ENCODE assay signal across 1 cellular context in the genomic region with DNA sequence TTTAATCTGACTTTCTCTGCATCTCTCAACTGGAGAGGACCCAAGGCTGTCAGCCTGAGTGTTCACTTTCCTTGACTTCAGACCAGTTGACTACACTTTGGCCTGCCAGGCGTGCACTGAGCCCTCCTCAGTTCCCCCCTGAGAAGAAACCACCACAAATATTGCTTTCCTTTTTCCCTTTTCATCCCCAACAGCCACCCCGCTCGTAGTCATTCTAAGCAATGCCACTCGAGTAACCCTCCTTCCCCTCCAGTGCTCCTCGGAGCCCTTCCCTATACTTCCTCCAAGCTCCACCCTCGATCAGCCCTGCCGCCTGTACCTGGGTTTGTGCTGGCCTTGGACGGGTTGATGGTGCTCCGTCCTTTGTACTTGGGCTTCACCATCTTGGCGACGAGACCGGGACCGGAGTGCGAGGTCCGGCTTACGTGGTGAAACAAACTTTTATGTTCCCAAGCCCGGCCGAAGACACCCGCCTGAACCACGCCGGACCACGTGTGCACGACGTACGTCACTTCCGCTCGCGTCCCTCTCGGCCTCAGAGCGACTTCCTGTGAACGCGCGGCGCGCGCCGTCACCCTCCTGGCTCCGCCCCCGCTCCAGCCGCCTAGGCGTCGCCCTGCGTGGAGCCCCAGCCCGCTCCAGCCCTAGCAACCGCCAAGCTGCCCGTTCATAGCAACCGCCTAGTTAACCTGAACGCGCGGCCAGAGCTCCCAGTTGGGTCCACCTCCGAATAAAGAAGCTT.
TF ChIP-seq lines count a peak whose summit lies in the region.

A gene (minus strand): TSS at position 498 of the 742 bp plus-strand sequence. CDS start 115 bp downstream, at position 383.

TF ChIP-seq in HepG2, 621 proteins besides CTCF, POLR2A, EP300 and RAD21 (continued from another document and continues in another):
- TF ChIP-seq, protein P1, sequence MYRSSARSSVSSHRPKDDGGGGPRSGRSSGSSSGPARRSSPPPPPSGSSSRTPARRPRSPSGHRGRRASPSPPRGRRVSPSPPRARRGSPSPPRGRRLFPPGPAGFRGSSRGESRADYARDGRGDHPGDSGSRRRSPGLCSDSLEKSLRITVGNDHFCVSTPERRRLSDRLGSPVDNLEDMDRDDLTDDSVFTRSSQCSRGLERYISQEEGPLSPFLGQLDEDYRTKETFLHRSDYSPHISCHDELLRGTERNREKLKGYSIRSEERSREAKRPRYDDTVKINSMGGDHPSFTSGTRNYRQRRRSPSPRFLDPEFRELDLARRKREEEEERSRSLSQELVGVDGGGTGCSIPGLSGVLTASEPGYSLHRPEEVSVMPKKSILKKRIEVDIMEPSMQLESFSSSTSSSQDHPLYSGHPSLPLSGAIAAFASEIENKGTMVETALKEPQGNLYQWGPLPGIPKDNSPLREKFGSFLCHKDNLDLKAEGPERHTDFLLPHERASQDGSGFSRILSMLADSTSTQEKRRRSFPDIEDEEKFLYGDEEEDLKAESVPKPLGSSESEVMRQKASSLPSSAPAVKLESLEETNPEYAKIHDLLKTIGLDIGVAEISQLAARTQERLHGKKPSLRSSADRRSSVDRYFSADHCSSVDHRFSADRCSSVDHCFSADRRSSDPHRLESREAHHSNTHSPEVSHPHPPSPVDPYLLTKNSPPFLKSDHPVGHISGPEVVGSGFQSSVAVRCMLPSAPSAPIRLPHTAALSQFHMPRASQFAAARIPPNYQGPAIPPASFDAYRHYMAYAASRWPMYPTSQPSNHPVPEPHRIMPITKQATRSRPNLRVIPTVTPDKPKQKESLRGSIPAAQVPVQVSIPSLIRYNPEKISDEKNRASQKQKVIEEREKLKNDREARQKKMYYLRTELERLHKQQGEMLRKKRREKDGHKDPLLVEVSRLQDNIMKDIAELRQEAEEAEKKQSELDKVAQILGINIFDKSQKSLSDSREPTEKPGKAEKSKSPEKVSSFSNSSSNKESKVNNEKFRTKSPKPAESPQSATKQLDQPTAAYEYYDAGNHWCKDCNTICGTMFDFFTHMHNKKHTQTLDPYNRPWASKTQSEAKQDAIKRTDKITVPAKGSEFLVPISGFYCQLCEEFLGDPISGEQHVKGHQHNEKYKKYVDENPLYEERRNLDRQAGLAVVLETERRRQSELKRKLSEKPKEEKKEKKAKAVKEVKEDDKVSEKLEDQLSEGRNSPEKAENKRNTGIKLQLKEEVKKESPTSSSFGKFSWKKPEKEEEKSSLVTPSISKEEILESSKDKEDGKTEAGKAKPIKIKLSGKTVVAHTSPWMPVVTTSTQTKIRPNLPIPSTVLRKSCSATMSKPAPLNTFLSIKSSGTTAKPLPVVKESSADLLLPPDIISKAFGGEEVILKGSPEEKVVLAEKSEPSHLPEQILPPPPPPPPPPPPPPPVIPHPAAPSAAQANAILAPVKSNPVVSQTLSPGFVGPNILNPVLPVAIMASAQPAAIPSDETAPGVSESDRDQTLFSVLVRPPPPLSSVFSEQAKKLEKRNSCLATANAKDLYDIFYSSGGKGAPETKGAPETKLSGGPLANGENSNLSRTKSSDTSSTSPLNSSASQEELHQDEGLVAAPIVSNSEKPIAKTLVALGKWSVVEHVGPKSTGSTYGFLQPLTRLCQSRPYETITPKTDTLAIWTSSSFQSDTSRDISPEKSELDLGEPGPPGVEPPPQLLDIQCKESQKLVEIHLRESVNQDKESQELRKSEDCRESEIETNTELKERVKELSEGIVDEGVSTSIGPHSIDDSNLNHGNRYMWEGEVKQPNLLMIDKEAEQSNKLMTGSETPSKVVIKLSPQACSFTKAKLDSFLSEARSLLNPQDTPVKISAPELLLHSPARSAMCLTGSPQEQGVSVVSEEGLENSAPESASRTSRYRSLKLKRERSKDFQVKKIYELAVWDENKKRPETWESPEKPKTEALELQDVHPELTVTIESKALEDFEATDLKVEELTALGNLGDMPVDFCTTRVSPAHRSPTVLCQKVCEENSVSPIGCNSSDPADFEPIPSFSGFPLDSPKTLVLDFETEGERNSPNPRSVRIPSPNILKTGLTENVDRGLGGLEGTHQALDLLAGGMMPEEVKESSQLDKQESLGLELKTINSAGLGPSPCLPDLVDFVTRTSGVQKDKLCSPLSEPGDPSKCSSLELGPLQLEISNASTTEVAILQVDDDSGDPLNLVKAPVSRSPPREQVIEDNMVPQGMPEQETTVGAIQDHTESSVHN (CRISPR knock-in tag; IDR thresholded peaks at IDR 0.05): 0 out of 2 replicates have a peak, but pooled peaks have one; percentile 60
- TF ChIP-seq THAP11 (CRISPR knock-in tag; IDR thresholded peaks at IDR 0.05) (peak; percentile 91), RNF2 (conservative IDR thresholded peaks at IDR 0.05; ENCODE audit: low read depth) (peak; percentile 68; the same call in 1 of the 2 replicates), MTA1 (CRISPR knock-in tag; IDR thresholded peaks at IDR 0.05; ENCODE audit: borderline replicate concordance) (0 out of 2 replicates have a peak, but pooled peaks have one; percentile 54), TOPORS (CRISPR knock-in tag; IDR thresholded peaks at IDR 0.05) (0 out of 2 replicates have a peak, but pooled peaks have one; percentile 24), FLYWCH1 (CRISPR knock-in tag; IDR thresholded peaks at IDR 0.05) (no peak), MEF2D (CRISPR knock-in tag; IDR thresholded peaks at IDR 0.05) (peak; percentile 51; the same call in 1 of the 2 replicates), XRCC5 (optimal IDR thresholded peaks at IDR 0.05; ENCODE audit: low read length) (peak; percentile 45), BORCS8-MEF2B (CRISPR knock-in tag; IDR thresholded peaks at IDR 0.05) (peak; percentile 85), TAF1 (CRISPR knock-in tag; IDR thresholded peaks at IDR 0.05) (peak; percentile 82), ARNT2 (CRISPR knock-in tag; IDR thresholded peaks at IDR 0.05; ENCODE audit: low read depth) (peak; percentile 77; the same call in 1 of the 2 replicates), KLF16 (CRISPR knock-in tag; IDR thresholded peaks at IDR 0.05) (no peak; a peak in 1 of 4 replicates), ZNF225 (CRISPR knock-in tag; IDR thresholded peaks at IDR 0.05) (0 out of 2 replicates have a peak, but pooled peaks have one; percentile 78), ELF3 (CRISPR knock-in tag; IDR thresholded peaks at IDR 0.05) (peak; percentile 31; the same call in 1 of the 2 replicates), ZNF556 (CRISPR knock-in tag; IDR thresholded peaks at IDR 0.05; ENCODE audit: borderline replicate concordance) (peak; percentile 85), ZC3H4 (CRISPR knock-in tag; IDR thresholded peaks at IDR 0.05; ENCODE audit: borderline replicate concordance) (no peak), HNRNPLL (IDR thresholded peaks at IDR 0.05; ENCODE audit: low read depth, low read length, poor library complexity, severe bottlenecking) (peak; percentile 58), GABPB1 (CRISPR knock-in tag; IDR thresholded peaks at IDR 0.05) (peak; percentile 99), ZNF331 (CRISPR knock-in tag; IDR thresholded peaks at IDR 0.05) (0 out of 2 replicates have a peak, but pooled peaks have one; percentile 41), ZNF775 (CRISPR knock-in tag; IDR thresholded peaks at IDR 0.05; ENCODE audit: borderline replicate concordance) (no peak), GTF3A (CRISPR knock-in tag; conservative IDR thresholded peaks at IDR 0.05) (0 out of 2 replicates have a peak, but pooled peaks have one; percentile 47)
- TF ChIP-seq, protein P2, sequence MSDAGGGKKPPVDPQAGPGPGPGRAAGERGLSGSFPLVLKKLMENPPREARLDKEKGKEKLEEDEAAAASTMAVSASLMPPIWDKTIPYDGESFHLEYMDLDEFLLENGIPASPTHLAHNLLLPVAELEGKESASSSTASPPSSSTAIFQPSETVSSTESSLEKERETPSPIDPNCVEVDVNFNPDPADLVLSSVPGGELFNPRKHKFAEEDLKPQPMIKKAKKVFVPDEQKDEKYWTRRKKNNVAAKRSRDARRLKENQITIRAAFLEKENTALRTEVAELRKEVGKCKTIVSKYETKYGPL (CRISPR knock-in tag; IDR thresholded peaks at IDR 0.05): no peak
- TF ChIP-seq, protein P3, sequence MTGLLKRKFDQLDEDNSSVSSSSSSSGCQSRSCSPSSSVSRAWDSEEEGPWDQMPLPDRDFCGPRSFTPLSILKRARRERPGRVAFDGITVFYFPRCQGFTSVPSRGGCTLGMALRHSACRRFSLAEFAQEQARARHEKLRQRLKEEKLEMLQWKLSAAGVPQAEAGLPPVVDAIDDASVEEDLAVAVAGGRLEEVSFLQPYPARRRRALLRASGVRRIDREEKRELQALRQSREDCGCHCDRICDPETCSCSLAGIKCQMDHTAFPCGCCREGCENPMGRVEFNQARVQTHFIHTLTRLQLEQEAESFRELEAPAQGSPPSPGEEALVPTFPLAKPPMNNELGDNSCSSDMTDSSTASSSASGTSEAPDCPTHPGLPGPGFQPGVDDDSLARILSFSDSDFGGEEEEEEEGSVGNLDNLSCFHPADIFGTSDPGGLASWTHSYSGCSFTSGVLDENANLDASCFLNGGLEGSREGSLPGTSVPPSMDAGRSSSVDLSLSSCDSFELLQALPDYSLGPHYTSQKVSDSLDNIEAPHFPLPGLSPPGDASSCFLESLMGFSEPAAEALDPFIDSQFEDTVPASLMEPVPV (CRISPR knock-in tag; IDR thresholded peaks at IDR 0.05): peak; percentile 55; the same call in 1 of the 2 replicates
- TF ChIP-seq, protein P4, sequence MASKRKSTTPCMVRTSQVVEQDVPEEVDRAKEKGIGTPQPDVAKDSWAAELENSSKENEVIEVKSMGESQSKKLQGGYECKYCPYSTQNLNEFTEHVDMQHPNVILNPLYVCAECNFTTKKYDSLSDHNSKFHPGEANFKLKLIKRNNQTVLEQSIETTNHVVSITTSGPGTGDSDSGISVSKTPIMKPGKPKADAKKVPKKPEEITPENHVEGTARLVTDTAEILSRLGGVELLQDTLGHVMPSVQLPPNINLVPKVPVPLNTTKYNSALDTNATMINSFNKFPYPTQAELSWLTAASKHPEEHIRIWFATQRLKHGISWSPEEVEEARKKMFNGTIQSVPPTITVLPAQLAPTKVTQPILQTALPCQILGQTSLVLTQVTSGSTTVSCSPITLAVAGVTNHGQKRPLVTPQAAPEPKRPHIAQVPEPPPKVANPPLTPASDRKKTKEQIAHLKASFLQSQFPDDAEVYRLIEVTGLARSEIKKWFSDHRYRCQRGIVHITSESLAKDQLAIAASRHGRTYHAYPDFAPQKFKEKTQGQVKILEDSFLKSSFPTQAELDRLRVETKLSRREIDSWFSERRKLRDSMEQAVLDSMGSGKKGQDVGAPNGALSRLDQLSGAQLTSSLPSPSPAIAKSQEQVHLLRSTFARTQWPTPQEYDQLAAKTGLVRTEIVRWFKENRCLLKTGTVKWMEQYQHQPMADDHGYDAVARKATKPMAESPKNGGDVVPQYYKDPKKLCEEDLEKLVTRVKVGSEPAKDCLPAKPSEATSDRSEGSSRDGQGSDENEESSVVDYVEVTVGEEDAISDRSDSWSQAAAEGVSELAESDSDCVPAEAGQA (IDR thresholded peaks at IDR 0.05; ENCODE audit: low read depth): peak; percentile 61; the same call in 1 of the 2 replicates
- TF ChIP-seq, protein P4 (CRISPR knock-in tag; IDR thresholded peaks at IDR 0.05; ENCODE audit: borderline replicate concordance): no peak
- TF ChIP-seq, protein P5, sequence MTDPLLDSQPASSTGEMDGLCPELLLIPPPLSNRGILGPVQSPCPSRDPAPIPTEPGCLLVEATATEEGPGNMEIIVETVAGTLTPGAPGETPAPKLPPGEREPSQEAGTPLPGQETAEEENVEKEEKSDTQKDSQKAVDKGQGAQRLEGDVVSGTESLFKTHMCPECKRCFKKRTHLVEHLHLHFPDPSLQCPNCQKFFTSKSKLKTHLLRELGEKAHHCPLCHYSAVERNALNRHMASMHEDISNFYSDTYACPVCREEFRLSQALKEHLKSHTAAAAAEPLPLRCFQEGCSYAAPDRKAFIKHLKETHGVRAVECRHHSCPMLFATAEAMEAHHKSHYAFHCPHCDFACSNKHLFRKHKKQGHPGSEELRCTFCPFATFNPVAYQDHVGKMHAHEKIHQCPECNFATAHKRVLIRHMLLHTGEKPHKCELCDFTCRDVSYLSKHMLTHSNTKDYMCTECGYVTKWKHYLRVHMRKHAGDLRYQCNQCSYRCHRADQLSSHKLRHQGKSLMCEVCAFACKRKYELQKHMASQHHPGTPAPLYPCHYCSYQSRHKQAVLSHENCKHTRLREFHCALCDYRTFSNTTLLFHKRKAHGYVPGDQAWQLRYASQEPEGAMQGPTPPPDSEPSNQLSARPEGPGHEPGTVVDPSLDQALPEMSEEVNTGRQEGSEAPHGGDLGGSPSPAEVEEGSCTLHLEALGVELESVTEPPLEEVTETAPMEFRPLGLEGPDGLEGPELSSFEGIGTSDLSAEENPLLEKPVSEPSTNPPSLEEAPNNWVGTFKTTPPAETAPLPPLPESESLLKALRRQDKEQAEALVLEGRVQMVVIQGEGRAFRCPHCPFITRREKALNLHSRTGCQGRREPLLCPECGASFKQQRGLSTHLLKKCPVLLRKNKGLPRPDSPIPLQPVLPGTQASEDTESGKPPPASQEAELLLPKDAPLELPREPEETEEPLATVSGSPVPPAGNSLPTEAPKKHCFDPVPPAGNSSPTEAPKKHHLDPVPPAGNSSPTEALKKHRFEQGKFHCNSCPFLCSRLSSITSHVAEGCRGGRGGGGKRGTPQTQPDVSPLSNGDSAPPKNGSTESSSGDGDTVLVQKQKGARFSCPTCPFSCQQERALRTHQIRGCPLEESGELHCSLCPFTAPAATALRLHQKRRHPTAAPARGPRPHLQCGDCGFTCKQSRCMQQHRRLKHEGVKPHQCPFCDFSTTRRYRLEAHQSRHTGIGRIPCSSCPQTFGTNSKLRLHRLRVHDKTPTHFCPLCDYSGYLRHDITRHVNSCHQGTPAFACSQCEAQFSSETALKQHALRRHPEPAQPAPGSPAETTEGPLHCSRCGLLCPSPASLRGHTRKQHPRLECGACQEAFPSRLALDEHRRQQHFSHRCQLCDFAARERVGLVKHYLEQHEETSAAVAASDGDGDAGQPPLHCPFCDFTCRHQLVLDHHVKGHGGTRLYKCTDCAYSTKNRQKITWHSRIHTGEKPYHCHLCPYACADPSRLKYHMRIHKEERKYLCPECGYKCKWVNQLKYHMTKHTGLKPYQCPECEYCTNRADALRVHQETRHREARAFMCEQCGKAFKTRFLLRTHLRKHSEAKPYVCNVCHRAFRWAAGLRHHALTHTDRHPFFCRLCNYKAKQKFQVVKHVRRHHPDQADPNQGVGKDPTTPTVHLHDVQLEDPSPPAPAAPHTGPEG (CRISPR knock-in tag; IDR thresholded peaks at IDR 0.05): peak; percentile 84
